ENCODE assay signal across 8 cellular contexts in genomic region chr13:20773194-20774080, GRCh38. TPM values are rescaled to one million over a fixed set of nuclear protein-coding genes. Genes with fewer than 3 reads are reported as not detected.
A peak's percentile ranks its signal among the peaks of the same experiment; 100 is the strongest.
DNase-seq lines count a peak whose midpoint lies in the region; ATAC-seq and TF ChIP-seq lines count a peak whose summit lies in the region.

Gene EEF1AKMT1 (minus strand): TSS chr13:20773961. CDS start chr13:20757598, 16,363 bp downstream.

- no peaks in the 10 kb centered on the region for H3K79me2 ChIP-seq in GM23338 (replicated peaks; ENCODE audit: insufficient read depth)

- peak; percentile 90 for ATAC-seq in GM23338
- ATAC-seq in activated T-helper 17 cell treated with anti-CD3 and anti-CD28 coated beads, Interleukin-2, amount 50 U/mL, for 72 hours (replicated peaks) = peak; percentile 90
- ATAC-seq in naive thymus-derived CD8-positive, alpha-beta T cell = peak; percentile 86 to 88
- ATAC-seq in stimulated activated naive B cell treated with anti-CD40 and anti-IgM and Interleukin-4, amounts not matched to agents 10 μg/mL and 1 μg/mL and 100 μg/mL, for 72 hours (replicated peaks) = peak; percentile 90 to 95

- H3K27ac Mint-ChIP-seq in GM23338 = peak within 1 kb of the TSS; percentile 99
- peak within 1 kb of the TSS; percentile 95 for H3K27ac Mint-ChIP-seq in activated T-helper 17 cell treated with anti-CD3 and anti-CD28 coated beads, Interleukin-2, amount 50 U/mL, for 72 hours
- H3K27ac Mint-ChIP-seq in naive thymus-derived CD8-positive, alpha-beta T cell = peak within 1 kb of the TSS; percentile 98 to 100 (median 99)
- H3K27ac Mint-ChIP-seq in stimulated activated naive B cell treated with anti-CD40 and anti-IgM and Interleukin-4, amounts not matched to agents 10 μg/mL and 1 μg/mL and 100 μg/mL, for 72 hours = peak within 1 kb of the TSS; percentile 98

- no peaks in the 10 kb centered on the region for H3K27me3 ChIP-seq in GM23338 (ENCODE audit: insufficient read depth)

- H3K4me1 ChIP-seq in GM23338 (ENCODE audit: insufficient read depth) = no peaks in the 10 kb centered on the region; the same call in 1 of the 2 replicates

- H3K36me3 ChIP-seq in GM23338 (ENCODE audit: insufficient read depth) = no peaks in the 10 kb centered on the region

- peak within 1 kb of the TSS; percentile 86 for H3K4me2 ChIP-seq in GM23338

- peak within 1 kb of the TSS; percentile 74 for H3K4me3 ChIP-seq in GM23338
- H3K4me3 ChIP-seq in fibroblast of mammary gland (ENCODE audit: control insufficient read depth, low read depth, low read length) = peak within 1 kb of the TSS; percentile 64

- H3K36me3 Mint-ChIP-seq in GM23338 (ENCODE audit: low read depth) = peaks cover 24% of the 10 kb centered on the region
- peaks cover 52% of the 10 kb centered on the region for H3K36me3 Mint-ChIP-seq in activated T-helper 17 cell treated with anti-CD3 and anti-CD28 coated beads, Interleukin-2, amount 50 U/mL, for 72 hours (ENCODE audit: low read depth)
- peaks cover 9 to 22% (median 22%) of the 10 kb centered on the region in 3 donors for H3K36me3 Mint-ChIP-seq in naive thymus-derived CD8-positive, alpha-beta T cell
- peaks cover 26 to 36% of the 10 kb centered on the region in 2 donors for H3K36me3 Mint-ChIP-seq in stimulated activated naive B cell treated with anti-CD40 and anti-IgM and Interleukin-4, amounts not matched to agents 10 μg/mL and 1 μg/mL and 100 μg/mL, for 72 hours

- POLR2A ChIA-PET in naive thymus-derived CD8-positive, alpha-beta T cell (lab: Charles Lee) = interaction anchor here (0.6 to 1.9 kb wide), 24 partner anchors 8 to 909 kb away, joined by 3 to 8 read pairs (median 3); partner anchors contain the start of genes CRYL1, IL17D, MICU2 and MRPL57

- peaks cover 7% of the 10 kb centered on the region; the same call in 1 of the 3 replicates for H3K9me3 Mint-ChIP-seq in GM23338
- H3K9me3 Mint-ChIP-seq in activated T-helper 17 cell treated with anti-CD3 and anti-CD28 coated beads, Interleukin-2, amount 50 U/mL, for 72 hours = no peaks in the 10 kb centered on the region
- H3K9me3 Mint-ChIP-seq in naive thymus-derived CD8-positive, alpha-beta T cell = peaks cover 0 to 14% (median 6%) of the 10 kb centered on the region in 9 donors
- H3K9me3 Mint-ChIP-seq in stimulated activated naive B cell treated with anti-CD40 and anti-IgM and Interleukin-4, amounts not matched to agents 10 μg/mL and 1 μg/mL and 100 μg/mL, for 72 hours = peaks cover 5 to 7% of the 10 kb centered on the region in 2 donors

- peaks cover 11% of the 10 kb centered on the region for H3K27me3 Mint-ChIP-seq in GM23338 (ENCODE audit: insufficient read depth, low read depth, poor library complexity)
- no peaks in the 10 kb centered on the region for H3K27me3 Mint-ChIP-seq in activated T-helper 17 cell treated with anti-CD3 and anti-CD28 coated beads, Interleukin-2, amount 50 U/mL, for 72 hours
- no peaks in the 10 kb centered on the region for H3K27me3 Mint-ChIP-seq in naive thymus-derived CD8-positive, alpha-beta T cell
- H3K27me3 Mint-ChIP-seq in stimulated activated naive B cell treated with anti-CD40 and anti-IgM and Interleukin-4, amounts not matched to agents 10 μg/mL and 1 μg/mL and 100 μg/mL, for 72 hours = no peaks in the 10 kb centered on the region

- peak within 1 kb of the TSS; percentile 85 for H3K27ac ChIP-seq in GM23338 (ENCODE audit: low read depth)

- TF ChIP-seq CTCF in GM23338 (conservative IDR thresholded peaks at IDR 0.05; ENCODE audit: low read depth in 2 of 2) = no peak
- no peak for TF ChIP-seq CTCF in fibroblast of mammary gland (conservative IDR thresholded peaks at IDR 0.05; ENCODE audit: control insufficient read depth, insufficient read depth, low read depth, low read length)

- H4K20me1 ChIP-seq in GM23338 (replicated peaks; ENCODE audit: insufficient read depth) = no peaks in the 10 kb centered on the region

- no peaks in the 10 kb centered on the region for H3F3A ChIP-seq in GM23338 (replicated peaks; ENCODE audit: low read depth)

- no peaks in the 10 kb centered on the region for H3K9me2 ChIP-seq in GM23338 (ENCODE audit: insufficient read depth)

- peak; percentile 96 for DNase-seq in Daoy (ENCODE audit: low read depth)
- DNase-seq in GM23338 (ENCODE audit: low spot score) = peak; percentile 95
- DNase-seq in LHCN-M2 (ENCODE audit: low read depth) = peak; percentile 90
- peak; percentile 86 for DNase-seq in RPMI7951 (ENCODE audit: low read depth)
- peak; percentile 93 for DNase-seq in fibroblast of mammary gland (ENCODE audit: low read depth)
- DNase-seq in naive thymus-derived CD8-positive, alpha-beta T cell = peak; percentile 87 to 97 (median 94)
- DNase-seq in stimulated activated naive B cell treated with anti-CD40 and anti-IgM and Interleukin-4, amounts not matched to agents 10 μg/mL and 1 μg/mL and 100 μg/mL, for 72 hours = peak; percentile 93

- peak within 1 kb of the TSS; percentile 92 for H2AFZ ChIP-seq in GM23338

- peak within 1 kb of the TSS; percentile 94 for H3K4me3 Mint-ChIP-seq in GM23338
- peak within 1 kb of the TSS; percentile 85 for H3K4me3 Mint-ChIP-seq in activated T-helper 17 cell treated with anti-CD3 and anti-CD28 coated beads, Interleukin-2, amount 50 U/mL, for 72 hours
- H3K4me3 Mint-ChIP-seq in naive thymus-derived CD8-positive, alpha-beta T cell = peak within 1 kb of the TSS; percentile 86 to 100 (median 97)
- H3K4me3 Mint-ChIP-seq in stimulated activated naive B cell treated with anti-CD40 and anti-IgM and Interleukin-4, amounts not matched to agents 10 μg/mL and 1 μg/mL and 100 μg/mL, for 72 hours = peak within 1 kb of the TSS; percentile 83 to 97

- H3K4me1 Mint-ChIP-seq in GM23338 = peaks cover 9% of the 10 kb centered on the region; the same call in 2 of the 3 replicates
- peaks cover 12% of the 10 kb centered on the region for H3K4me1 Mint-ChIP-seq in activated T-helper 17 cell treated with anti-CD3 and anti-CD28 coated beads, Interleukin-2, amount 50 U/mL, for 72 hours
- H3K4me1 Mint-ChIP-seq in naive thymus-derived CD8-positive, alpha-beta T cell = peaks cover 14 to 45% (median 32%) of the 10 kb centered on the region in 4 donors
- peaks cover 9 to 17% of the 10 kb centered on the region in 2 donors for H3K4me1 Mint-ChIP-seq in stimulated activated naive B cell treated with anti-CD40 and anti-IgM and Interleukin-4, amounts not matched to agents 10 μg/mL and 1 μg/mL and 100 μg/mL, for 72 hours

TF ChIP-seq in GM23338, 12 proteins besides CTCF, POLR2A, EP300 and RAD21 (continues in another document):
- no peak for TF ChIP-seq EZH2 (IDR thresholded peaks at IDR 0.05; ENCODE audit: low read depth, unreplicated experiment)
- no peak for TF ChIP-seq ZNF114 (CRISPR knock-in tag; IDR thresholded peaks at IDR 0.05)
- TF ChIP-seq POLR2AphosphoS5 (IDR thresholded peaks at IDR 0.05; ENCODE audit: low read depth) = peak; percentile 95
- TF ChIP-seq ZNF331 (CRISPR knock-in tag; IDR thresholded peaks at IDR 0.05; ENCODE audit: low read depth) = no peak
- TF ChIP-seq, protein P1, sequence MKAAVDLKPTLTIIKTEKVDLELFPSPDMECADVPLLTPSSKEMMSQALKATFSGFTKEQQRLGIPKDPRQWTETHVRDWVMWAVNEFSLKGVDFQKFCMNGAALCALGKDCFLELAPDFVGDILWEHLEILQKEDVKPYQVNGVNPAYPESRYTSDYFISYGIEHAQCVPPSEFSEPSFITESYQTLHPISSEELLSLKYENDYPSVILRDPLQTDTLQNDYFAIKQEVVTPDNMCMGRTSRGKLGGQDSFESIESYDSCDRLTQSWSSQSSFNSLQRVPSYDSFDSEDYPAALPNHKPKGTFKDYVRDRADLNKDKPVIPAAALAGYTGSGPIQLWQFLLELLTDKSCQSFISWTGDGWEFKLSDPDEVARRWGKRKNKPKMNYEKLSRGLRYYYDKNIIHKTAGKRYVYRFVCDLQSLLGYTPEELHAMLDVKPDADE (IDR thresholded peaks at IDR 0.05) = peak; percentile 16; the same call in 1 of the 2 replicates
- no peak for TF ChIP-seq STAT1 (IDR thresholded peaks at IDR 0.05; ENCODE audit: unreplicated experiment)
- no peak for TF ChIP-seq REST (IDR thresholded peaks at IDR 0.05; ENCODE audit: unreplicated experiment)
- no peak for TF ChIP-seq JUNB (IDR thresholded peaks at IDR 0.05; ENCODE audit: unreplicated experiment)
- TF ChIP-seq NANOG (IDR thresholded peaks at IDR 0.05; ENCODE audit: borderline replicate concordance) = no peak

RNA-seq across cellular contexts. Expression of gene EEF1AKMT1, which starts in this region (rescaled TPM):
- total RNA-seq in Daoy (2014; rRNA removed; shearing (Covaris generic)) = 9.8 and 10.4 TPM in 2 replicates
- 2.5 and 3.2 TPM in 2 replicates for total RNA-seq in GM23338 (2014; rRNA removed; shearing (Covaris generic))
- polyA plus RNA-seq in GM23338 (2016; fragmentation: Nextera tagmentation; extraction: Ambion mirVana) = 7.6 and 8.3 TPM in 2 replicates
- total RNA-seq in LHCN-M2 (2014; rRNA removed) = 23.5 and 26.1 TPM in 2 replicates
- 27.0 TPM for polyA plus RNA-seq in LHCN-M2 (2012)
- total RNA-seq in RPMI7951 (2014; rRNA removed; shearing (Covaris generic)) = 8.4 and 9.9 TPM in 2 replicates
- 10 to 100 TPM; 12.1 to 15.6 TPM for total RNA-seq in activated T-helper 17 cell treated with anti-CD3 and anti-CD28 coated beads, Interleukin-2, amount 50 U/mL, for 72 hours
- total RNA-seq in naive thymus-derived CD8-positive, alpha-beta T cell = 1 to 10 TPM; 8.7 to 9.8 TPM
- 10 to 100 TPM; 15.8 to 23.7 (median 16.7) TPM for polyA plus RNA-seq in naive thymus-derived CD8-positive, alpha-beta T cell

Comparison
In these comparisons a context has a peak if more than half of its experiments do, and no peak if none do; other contexts are left out.
1. Peak in every context shown above with its lines: DNase-seq, ATAC-seq, H3K4me3 ChIP-seq and H3K27ac ChIP-seq.